ENCODE assay signal across 12 cellular contexts in genomic region chr11:3001496-3001895, GRCh38. TPM values are rescaled to one million over a fixed set of nuclear protein-coding genes. Genes with fewer than 3 reads are reported as not detected.
DNase-seq lines count a peak whose midpoint lies in the region; ATAC-seq and TF ChIP-seq lines count a peak whose summit lies in the region.
"Had no signal": no experiment of that assay in that cellular context is flagged by ENCODE, and none has a peak within 500 bp of the region (broad histone marks: within the 10 kb centered on the region; RNA-seq: fewer than 3 reads in every experiment).

No MANE protein-coding gene starts in this region.

- no peak for DNase-seq in activated naive CD4-positive, alpha-beta T cell treated with anti-CD3 and anti-CD28 coated beads for 36 hours
- no peak for DNase-seq in chondrocyte (ENCODE audit: low spot score)
- DNase-seq in aorta, result peak; percentile 78 to 85
- DNase-seq in HEK293T (ENCODE audit: extremely low spot score), result no peak
- DNase-seq in uterus, result no peak
- DNase-seq: activated B cell treated with CpG ODN at 0.5 μM for 24 hours, KBM-7 had no signal

- H3K27ac Mint-ChIP-seq in activated naive CD4-positive, alpha-beta T cell treated with anti-CD3 and anti-CD28 coated beads, Interleukin-2, amount 50 U/mL, for 24 hours, result peak overlapping the region; percentile 55
- H3K27ac Mint-ChIP-seq in activated naive CD4-positive, alpha-beta T cell treated with anti-CD3 and anti-CD28 coated beads for 36 hours, result no peak overlapping the region
- peak overlapping the region; percentile 83 for H3K27ac Mint-ChIP-seq in chondrocyte (ENCODE audit: unreplicated experiment)
- H3K27ac Mint-ChIP-seq: activated B cell treated with CpG ODN at 0.5 μM for 24 hours, mesothelial cell of epicardium had no signal

- CTCF ChIA-PET in activated naive CD4-positive, alpha-beta T cell treated with anti-CD3 and anti-CD28 coated beads for 36 hours (lab: Charles Lee), result interaction anchor here (0.6 kb wide), 1 partner anchor 340 kb away, joined by 5 read pairs; no protein-coding TSS in a partner anchor
- CTCF ChIA-PET in HEK293T (lab: Yijun Ruan, JAX), result no interaction called here

- H3K4me1 ChIP-seq in mucosa of stomach (ENCODE audit: control insufficient read depth, insufficient read depth, low read length) (peaks cover 87% of the 10 kb centered on the region), aorta (ENCODE audit: control insufficient read depth in 1 of 2, insufficient read depth in 2 of 2, low read length in 2 of 2) (no peaks in the 10 kb centered on the region), uterus (no peaks in the 10 kb centered on the region)

- peaks cover 22% of the 10 kb centered on the region for H3K36me3 Mint-ChIP-seq in activated naive CD4-positive, alpha-beta T cell treated with anti-CD3 and anti-CD28 coated beads, Interleukin-2, amount 50 U/mL, for 24 hours
- peaks cover 41% of the 10 kb centered on the region for H3K36me3 Mint-ChIP-seq in activated naive CD4-positive, alpha-beta T cell treated with anti-CD3 and anti-CD28 coated beads for 36 hours (ENCODE audit: low read depth)
- peaks cover 33% of the 10 kb centered on the region for H3K36me3 Mint-ChIP-seq in chondrocyte (ENCODE audit: low read depth)

- no peaks in the 10 kb centered on the region for H3K27me3 Mint-ChIP-seq in activated naive CD4-positive, alpha-beta T cell treated with anti-CD3 and anti-CD28 coated beads, Interleukin-2, amount 50 U/mL, for 24 hours
- no peaks in the 10 kb centered on the region for H3K27me3 Mint-ChIP-seq in activated naive CD4-positive, alpha-beta T cell treated with anti-CD3 and anti-CD28 coated beads for 36 hours (ENCODE audit: low read depth)
- no peaks in the 10 kb centered on the region for H3K27me3 Mint-ChIP-seq in chondrocyte (ENCODE audit: low read depth)
- H3K27me3 Mint-ChIP-seq: activated B cell treated with CpG ODN at 0.5 μM for 24 hours had no signal

- no peak for TF ChIP-seq POLR2A in uterus (IDR thresholded peaks at IDR 0.05)

- POLR2A ChIA-PET in HEK293T (lab: Yijun Ruan, JAX), result interaction anchor here (2.1 kb wide), 1 partner anchor 9 kb away, joined by 13 read pairs; the partner anchor contains the start of gene NAP1L4

- no peaks in the 10 kb centered on the region for H3K9me3 ChIP-seq in mucosa of stomach (ENCODE audit: control insufficient read depth, low read length)
- no peaks in the 10 kb centered on the region for H3K9me3 ChIP-seq in aorta (ENCODE audit: control insufficient read depth, low read length)
- H3K9me3 ChIP-seq in uterus, result no peaks in the 10 kb centered on the region
- H3K9me3 ChIP-seq: upper lobe of left lung had no signal

- H3K27me3 ChIP-seq in mucosa of stomach (ENCODE audit: control insufficient read depth, insufficient read depth, low read length), result no peaks in the 10 kb centered on the region
- no peaks in the 10 kb centered on the region for H3K27me3 ChIP-seq in aorta (ENCODE audit: control insufficient read depth in 1 of 2, insufficient read depth in 2 of 2, low read length in 1 of 2)
- H3K27me3 ChIP-seq in uterus, result no peaks in the 10 kb centered on the region
- H3K27me3 ChIP-seq: upper lobe of left lung had no signal

- ATAC-seq in aorta (ENCODE audit: low FRiP score), result peak; percentile 48
- ATAC-seq in GM21381 (IDR thresholded peaks at IDR 0.05; ENCODE audit: unreplicated experiment), result no peak

- peak overlapping the region; percentile 6 for H3K9ac ChIP-seq in mucosa of stomach (ENCODE audit: low read length)

- no peak for TF ChIP-seq CTCF in chondrocyte (IDR thresholded peaks at IDR 0.05)
- TF ChIP-seq CTCF in uterus (IDR thresholded peaks at IDR 0.05), result no peak

- peak overlapping the region in 1 of 2 donors; percentile 70 for H3K27ac ChIP-seq in aorta (ENCODE audit: low read depth in 1 of 2, low read length in 2 of 2)
- H3K27ac ChIP-seq in uterus, result no peak overlapping the region

- H3K9me3 Mint-ChIP-seq in activated naive CD4-positive, alpha-beta T cell treated with anti-CD3 and anti-CD28 coated beads, Interleukin-2, amount 50 U/mL, for 24 hours, result no peaks in the 10 kb centered on the region
- no peaks in the 10 kb centered on the region for H3K9me3 Mint-ChIP-seq in activated naive CD4-positive, alpha-beta T cell treated with anti-CD3 and anti-CD28 coated beads for 36 hours
- H3K9me3 Mint-ChIP-seq in chondrocyte (ENCODE audit: low read depth), result no peaks in the 10 kb centered on the region
- H3K9me3 Mint-ChIP-seq: activated B cell treated with CpG ODN at 0.5 μM for 24 hours, mesothelial cell of epicardium had no signal

- H3K36me3 ChIP-seq in mucosa of stomach (ENCODE audit: control insufficient read depth, insufficient read depth, low read length) (peaks cover 15% of the 10 kb centered on the region), aorta (ENCODE audit: control insufficient read depth in 1 of 2, insufficient read depth in 2 of 2, low read length in 1 of 2) (peaks cover 0 to 3% of the 10 kb centered on the region in 2 donors), uterus (no peaks in the 10 kb centered on the region)

- H3K4me3 ChIP-seq in mucosa of stomach (ENCODE audit: low read length) (no peak overlapping the region), aorta (ENCODE audit: low read length in 2 of 2) (no peak overlapping the region), uterus (no peak overlapping the region)
- H3K4me3 ChIP-seq: upper lobe of left lung had no signal

- no peaks in the 10 kb centered on the region for H3K4me1 Mint-ChIP-seq in activated naive CD4-positive, alpha-beta T cell treated with anti-CD3 and anti-CD28 coated beads, Interleukin-2, amount 50 U/mL, for 24 hours
- H3K4me1 Mint-ChIP-seq in activated naive CD4-positive, alpha-beta T cell treated with anti-CD3 and anti-CD28 coated beads for 36 hours (ENCODE audit: low read depth), result no peaks in the 10 kb centered on the region
- peaks cover 55% of the 10 kb centered on the region for H3K4me1 Mint-ChIP-seq in chondrocyte (ENCODE audit: low read depth)
- H3K4me1 Mint-ChIP-seq: activated B cell treated with CpG ODN at 0.5 μM for 24 hours had no signal

- intact Hi-C loops in activated naive CD4-positive, alpha-beta T cell treated with anti-CD3 and anti-CD28 coated beads for 36 hours (cut with micrococcal nuclease), result no loop called here
- intact Hi-C loops in aorta (cut with DNase I), result no loop called here
- intact Hi-C loops in uterus (cut with DNase I; ENCODE audit: low total_unique reads), result no loop called here

- WGBS in aorta, 2 donors, result 13 to 14% methylated on average over 6 of the region's 6 CpGs

- H3K4me3 Mint-ChIP-seq in activated naive CD4-positive, alpha-beta T cell treated with anti-CD3 and anti-CD28 coated beads, Interleukin-2, amount 50 U/mL, for 24 hours, result no peak overlapping the region
- H3K4me3 Mint-ChIP-seq in activated naive CD4-positive, alpha-beta T cell treated with anti-CD3 and anti-CD28 coated beads for 36 hours, result no peak overlapping the region
- no peak overlapping the region for H3K4me3 Mint-ChIP-seq in chondrocyte (ENCODE audit: unreplicated experiment)
- H3K4me3 Mint-ChIP-seq: activated B cell treated with CpG ODN at 0.5 μM for 24 hours, mesothelial cell of epicardium had no signal

TF ChIP-seq in HEK293T, 16 proteins besides CTCF, POLR2A, EP300 and RAD21:
- no peak for TF ChIP-seq LEF1 (IDR thresholded peaks at IDR 0.05; ENCODE audit: borderline replicate concordance)
- TF ChIP-seq ELF4 (IDR thresholded peaks at IDR 0.05), result no peak
- no peak for TF ChIP-seq SUZ12 (IDR thresholded peaks at IDR 0.05)
- no peak for TF ChIP-seq HDGF (IDR thresholded peaks at IDR 0.05; ENCODE audit: borderline replicate concordance)

RNA-seq across cellular contexts. Expression of gene NAP1L4, which starts 9.4 kb away (rescaled TPM):
- total RNA-seq in activated naive CD4-positive, alpha-beta T cell treated with anti-CD3 and anti-CD28 coated beads for 36 hours, result 100 to 1,000 TPM; 240 to 245 TPM
- total RNA-seq in chondrocyte, result 83.5 to 135 TPM (median 89.5 TPM) in 3 replicates
- 100 to 1,000 TPM in 1 of 2 donors, 10 to 100 TPM in 1; 99.5 to 109 TPM for total RNA-seq in aorta
- 10 to 100 TPM; 65.4 to 66.9 TPM for polyA plus RNA-seq in aorta
- 100 to 1,000 TPM in 3 of 4 donors, 10 to 100 TPM in 1; 96.1 to 183 (median 129) TPM for total RNA-seq in uterus

RNA-seq across cellular contexts. Expression of gene CARS1, which starts 55.7 kb away (rescaled TPM):
- 100 to 1,000 TPM; 126 to 128 TPM for total RNA-seq in activated naive CD4-positive, alpha-beta T cell treated with anti-CD3 and anti-CD28 coated beads for 36 hours
- total RNA-seq in chondrocyte (49.3 to 106 TPM (median 101 TPM) in 3 replicates), aorta (10 to 100 TPM; 37.7 to 38.9 TPM), uterus (10 to 100 TPM; 13.2 to 39.5 (median 27.4) TPM)
- 10 to 100 TPM; 18.8 to 41.4 TPM for polyA plus RNA-seq in aorta

Comparison
In these comparisons a context has a peak if more than half of its experiments do, and no peak if none do; other contexts are left out.
1. DNase-seq: peak in aorta (2 of 2); none in activated naive CD4-positive, alpha-beta T cell treated with anti-CD3 and anti-CD28 coated beads for 36 hours (single experiment), chondrocyte (single experiment), HEK293T (single experiment) and uterus (0 of 2).